27 cellular contexts compared by ENCODE assay signal in genomic region chr3:10936686-10937085, GRCh38. TPM values are rescaled to one million over a fixed set of nuclear protein-coding genes. Genes with fewer than 3 reads are reported as not detected.
DNase-seq lines count a peak whose midpoint lies in the region; ATAC-seq and TF ChIP-seq lines count a peak whose summit lies in the region.
"Had no signal": no experiment of that assay in that cellular context is flagged by ENCODE, and none has a peak within 500 bp of the region (broad histone marks: within the 10 kb centered on the region; RNA-seq: fewer than 3 reads in every experiment).

No MANE protein-coding gene starts in this region.

- H3K27me3 ChIP-seq in esophagus squamous epithelium: peaks cover 0 to 6% (median 0%) of the 10 kb centered on the region in 4 donors
- no peaks in the 10 kb centered on the region for H3K27me3 ChIP-seq in upper lobe of right lung
- H3K27me3 ChIP-seq: Peyer's patch had no signal

- H3K4me3 Mint-ChIP-seq in activated T-cell treated with anti-CD3 and anti-CD28 coated beads, Interleukin-2, amount 50 U/mL, for 4 hours: no peak overlapping the region
- H3K4me3 Mint-ChIP-seq: CD8-positive, alpha-beta memory T cell had no signal

- H3K9me3 ChIP-seq in esophagus squamous epithelium: no peaks in the 10 kb centered on the region
- H3K9me3 ChIP-seq in upper lobe of right lung: no peaks in the 10 kb centered on the region
- H3K9me3 ChIP-seq: Peyer's patch had no signal

- H3K27ac ChIP-seq in RWPE1 (peak overlapping the region; percentile 34), esophagus squamous epithelium (peak overlapping the region; percentile 48 to 90 (median 68)), upper lobe of right lung (no peak overlapping the region)
- H3K27ac ChIP-seq: 22Rv1, Peyer's patch had no signal

- POLR2A ChIA-PET in RWPE1 (lab: Yijun Ruan, JAX; ENCODE audit: low non-redundant PET): no interaction called here

- TF ChIP-seq CTCF in RWPE1 (conservative IDR thresholded peaks at IDR 0.05; ENCODE audit: low read depth) (no peak), esophagus squamous epithelium (IDR thresholded peaks at IDR 0.05) (no peak), upper lobe of right lung (IDR thresholded peaks at IDR 0.05) (no peak)

- H3K36me3 Mint-ChIP-seq in activated T-cell treated with anti-CD3 and anti-CD28 coated beads, Interleukin-2, amount 50 U/mL, for 4 hours (ENCODE audit: insufficient read depth): no peaks in the 10 kb centered on the region
- H3K36me3 Mint-ChIP-seq: CD8-positive, alpha-beta memory T cell had no signal

- intact Hi-C loops in esophagus squamous epithelium (cut with DNase I): no loop called here
- intact Hi-C loops in upper lobe of right lung (cut with DNase I): no loop called here

- no peak for ATAC-seq in upper lobe of right lung
- ATAC-seq in activated T-cell treated with anti-CD3 and anti-CD28 coated beads, Interleukin-2, amount 50 U/mL, for 4 hours: no peak
- ATAC-seq: Right ventricle myocardium inferior had no signal

- H3K4me1 Mint-ChIP-seq in activated T-cell treated with anti-CD3 and anti-CD28 coated beads, Interleukin-2, amount 50 U/mL, for 4 hours (ENCODE audit: low read depth): no peaks in the 10 kb centered on the region
- H3K4me1 Mint-ChIP-seq: CD8-positive, alpha-beta memory T cell had no signal

- no peaks in the 10 kb centered on the region for H3K36me3 ChIP-seq in esophagus squamous epithelium
- no peaks in the 10 kb centered on the region for H3K36me3 ChIP-seq in upper lobe of right lung
- H3K36me3 ChIP-seq: Peyer's patch had no signal

- DNase-seq in activated effector memory CD4-positive, alpha-beta T cell treated with anti-CD3 and anti-CD28 coated beads, Interleukin-2, amount 50 U/mL, for 16 hours: peak; percentile 24
- DNase-seq in activated effector memory CD4-positive, alpha-beta T cell treated with Interleukin-2 at 50 U/mL for 16 hours: no peak
- DNase-seq in RWPE1 (ENCODE audit: low spot score): no peak
- DNase-seq in esophagus squamous epithelium (lab: John Stamatoyannopoulos, UW): no peak
- DNase-seq in upper lobe of right lung: peak; percentile 36
- DNase-seq in NCI-H748 (lab: John Stamatoyannopoulos, UW; ENCODE audit: unreplicated experiment): no peak
- DNase-seq in activated T-cell treated with anti-CD3 and anti-CD28 coated beads, Interleukin-2, amount 50 U/mL, for 4 hours: no peak
- no peak for DNase-seq in DMS153 treated with DMSO at 0.1 percent for 48 hours (lab: John Stamatoyannopoulos, UW; ENCODE audit: unreplicated experiment)
- DNase-seq: ACHN; C1 segment of cervical spinal cord; Calu3; CD8-positive, alpha-beta memory T cell; DMS153; GDM1; Karpas-422; NCI-H1694; NCI-H2081; NCI-H2171; NCI-H345; NCI-H524; NCI-H82 had no signal

- no peaks in the 10 kb centered on the region for H3K9me3 Mint-ChIP-seq in activated T-cell treated with anti-CD3 and anti-CD28 coated beads, Interleukin-2, amount 50 U/mL, for 4 hours
- H3K9me3 Mint-ChIP-seq: CD8-positive, alpha-beta memory T cell had no signal

- H3K4me3 ChIP-seq in esophagus squamous epithelium: no peak overlapping the region
- no peak overlapping the region for H3K4me3 ChIP-seq in upper lobe of right lung
- H3K4me3 ChIP-seq: Peyer's patch had no signal

- peaks cover 47 to 69% (median 49%) of the 10 kb centered on the region in 3 donors for H3K4me1 ChIP-seq in esophagus squamous epithelium
- H3K4me1 ChIP-seq in upper lobe of right lung: no peaks in the 10 kb centered on the region
- H3K4me1 ChIP-seq: Peyer's patch had no signal

- H3K27me3 Mint-ChIP-seq in activated T-cell treated with anti-CD3 and anti-CD28 coated beads, Interleukin-2, amount 50 U/mL, for 4 hours (ENCODE audit: low read depth): peaks cover 10% of the 10 kb centered on the region

- TF ChIP-seq POLR2A in esophagus squamous epithelium (IDR thresholded peaks at IDR 0.05): no peak

- 100% methylated on average over 1 of the region's 7 CpGs; no CpG with 5 or more reads in 1 of the 2 donors for WGBS in esophagus squamous epithelium, 2 donors

- CTCF ChIA-PET in RWPE1 (lab: Yijun Ruan, JAX): interaction anchor here (0.5 to 0.6 kb wide), 2 partner anchors 11 to 47 kb away, joined by 3 read pairs; no protein-coding TSS in a partner anchor

RNA-seq across cellular contexts. Expression of gene SLC6A1, which starts 55.9 kb away (rescaled TPM):
- total RNA-seq in esophagus squamous epithelium (10 to 100 TPM in 3 of 4 donors, 1 to 10 TPM in 1; 8.6 to 34.4 (median 22.3) TPM), upper lobe of right lung (0.84 TPM)
- not detected for total RNA-seq in activated T-cell treated with anti-CD3 and anti-CD28 coated beads, Interleukin-2, amount 50 U/mL, for 4 hours
- total RNA-seq: Calu3; CD8-positive, alpha-beta memory T cell; H4; M059J; OCI-LY7 had no signal

Comparison
In these comparisons a context has a peak if more than half of its experiments do, and no peak if none do; other contexts are left out.
1. DNase-seq: peak in activated effector memory CD4-positive, alpha-beta T cell treated with anti-CD3 and anti-CD28 coated beads, Interleukin-2, amount 50 U/mL, for 16 hours (single experiment) and upper lobe of right lung (single experiment); none in activated effector memory CD4-positive, alpha-beta T cell treated with Interleukin-2 at 50 U/mL for 16 hours (single experiment), RWPE1 (single experiment), esophagus squamous epithelium (single experiment), NCI-H748 (single experiment), activated T-cell treated with anti-CD3 and anti-CD28 coated beads, Interleukin-2, amount 50 U/mL, for 4 hours (single experiment) and DMS153 treated with DMSO at 0.1 percent for 48 hours (single experiment).